10 cellular contexts compared by ENCODE assay signal in the genomic region with DNA sequence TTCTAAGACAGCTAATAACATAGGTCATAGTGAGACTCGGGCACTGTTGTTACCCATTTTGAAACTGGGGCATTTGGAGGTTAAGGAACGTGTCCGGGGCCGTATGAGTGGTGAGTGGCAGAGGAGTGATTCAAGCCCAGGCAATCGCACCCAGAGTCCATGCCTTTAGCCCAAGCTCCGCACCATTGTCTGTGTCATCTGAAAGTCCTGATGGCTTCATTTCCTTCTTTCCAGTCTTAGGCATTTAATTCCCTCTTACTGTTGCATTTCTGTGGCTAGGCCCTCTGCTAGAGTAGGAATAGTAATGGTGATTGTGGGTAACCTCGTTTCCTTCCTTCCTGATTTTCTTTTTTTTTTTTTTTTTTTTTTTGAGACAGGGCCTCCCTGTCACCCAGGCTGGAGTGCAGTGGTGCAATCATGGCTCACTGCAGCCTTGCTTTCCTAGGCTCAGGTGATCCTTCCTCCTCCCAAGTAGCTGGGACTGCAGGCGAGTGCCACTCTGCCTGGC. TPM values are rescaled to one million over a fixed set of nuclear protein-coding genes. Genes with fewer than 3 reads are reported as not detected.
DNase-seq lines count a peak whose midpoint lies in the region; ATAC-seq and TF ChIP-seq lines count a peak whose summit lies in the region.
"Had no signal": no experiment of that assay in that cellular context is flagged by ENCODE, and none has a peak within 500 bp of the region (broad histone marks: within the 10 kb centered on the region; RNA-seq: fewer than 3 reads in every experiment).

No MANE protein-coding gene starts in this region.

- intact Hi-C loops in psoas muscle (cut with DNase I) = loop anchor here (5.0 to 10.0 kb wide), 2 partner anchors 80 to 218 kb away; no protein-coding TSS in a partner anchor

- POLR2A ChIA-PET in T-cell (lab: Charles Lee) = interaction anchor here in 1 of 2 donors (0.6 kb wide), 1 partner anchor 18 kb away, joined by 7 read pairs; no protein-coding TSS in a partner anchor

- H3K27ac ChIP-seq in psoas muscle = no peak overlapping the region

- H3K9me3 Mint-ChIP-seq in T-cell = no peaks in the 10 kb centered on the region

- no peaks in the 10 kb centered on the region for H3K9me3 ChIP-seq in psoas muscle

- H3K4me3 Mint-ChIP-seq in T-cell = no peak overlapping the region

- no peaks in the 10 kb centered on the region for H3K36me3 ChIP-seq in psoas muscle (ENCODE audit: insufficient read depth in 1 of 2, low read depth in 1 of 2)

- no peaks in the 10 kb centered on the region for H3K27me3 Mint-ChIP-seq in T-cell

- peaks cover 28% of the 10 kb centered on the region for H3K36me3 Mint-ChIP-seq in T-cell

- peaks cover 24 to 31% (median 30%) of the 10 kb centered on the region in 3 donors for H3K4me1 Mint-ChIP-seq in T-cell

- CTCF ChIA-PET in T-cell (lab: Charles Lee) = no interaction called here

- 71 to 92% (median 73%) methylated on average over 8 of the region's 8 CpGs for WGBS in psoas muscle, 3 donors

- H3K4me3 ChIP-seq in GM12865 (ENCODE audit: low read depth, low read length) (no peak overlapping the region), choroid plexus epithelial cell (ENCODE audit: low read depth, low read length) (no peak overlapping the region), psoas muscle (no peak overlapping the region)

- H3K4me1 ChIP-seq in psoas muscle = peaks cover 16% of the 10 kb centered on the region

- ATAC-seq in psoas muscle = peak; percentile 42 to 82 (median 66)
- ATAC-seq in T-cell (replicated peaks in 1 of 4) = no peak
- no peak for ATAC-seq in HG02610 (IDR thresholded peaks at IDR 0.05; ENCODE audit: unreplicated experiment)

- DNase-seq in GM12865 (ENCODE audit: low read depth) (peak; percentile 50), NOMO-1 treated with dmso at 0.1 percent for 144 hours (lab: John Stamatoyannopoulos, UW; ENCODE audit: unreplicated experiment) (peak; percentile 36), choroid plexus epithelial cell (ENCODE audit: low read depth) (peak; percentile 18), psoas muscle (no peak), T-cell (no peak), activated gamma-delta T cell treated with Interleukin-2 at 50 U/mL for 16 hours (no peak)
- DNase-seq: activated CD4-positive, alpha-beta T cell treated with anti-CD3 and anti-CD28 coated beads, Interleukin-2, amount 50 U/mL, for 4 hours; HCEC 1CT; NCI-H1930 had no signal

- TF ChIP-seq CTCF in GM12865 (IDR thresholded peaks at IDR 0.05; ENCODE audit: insufficient read depth, low read depth, low read length, missing control alignments) (no peak), choroid plexus epithelial cell (conservative IDR thresholded peaks at IDR 0.05; ENCODE audit: low read depth, low read length) (no peak), psoas muscle (IDR thresholded peaks at IDR 0.05) (no peak)

- no peak overlapping the region for H3K27ac Mint-ChIP-seq in T-cell

- H3K27me3 ChIP-seq in psoas muscle (ENCODE audit: insufficient read depth in 3 of 3, low read length in 2 of 3) = no peaks in the 10 kb centered on the region

RNA-seq across cellular contexts. Expression of a gene that starts 49.8 kb away (rescaled TPM):
- 10 to 100 TPM; 38.4 to 48.0 (median 43.6) TPM for total RNA-seq in psoas muscle
- polyA plus RNA-seq in psoas muscle = 10 to 100 TPM; 21.3 to 47.9 (median 30.0) TPM
- total RNA-seq in T-cell = 10 to 100 TPM; 28.6 to 44.1 (median 42.3) TPM

RNA-seq across cellular contexts. Expression of a gene that starts 56.6 kb away (rescaled TPM):
- 10 to 100 TPM; 14.9 to 24.7 (median 18.4) TPM for total RNA-seq in psoas muscle
- 10 to 100 TPM in 1 of 3 donors, 1 to 10 TPM in 2; 2.9 to 30.9 (median 6.9) TPM for polyA plus RNA-seq in psoas muscle
- 10 to 100 TPM in 3 of 5 donors, 1 to 10 TPM in 2; 6.3 to 12.1 (median 11.8) TPM for total RNA-seq in T-cell

Comparison
In these comparisons a context has a peak if more than half of its experiments do, and no peak if none do; other contexts are left out.
1. DNase-seq: peak in GM12865 (single experiment), NOMO-1 treated with dmso at 0.1 percent for 144 hours (single experiment) and choroid plexus epithelial cell (single experiment); none in psoas muscle (0 of 2), T-cell (0 of 34) and activated gamma-delta T cell treated with Interleukin-2 at 50 U/mL for 16 hours (single experiment).
2. ATAC-seq: peak in psoas muscle (4 of 4); none in T-cell (0 of 4) and HG02610 (single experiment).